In the genomic region with DNA sequence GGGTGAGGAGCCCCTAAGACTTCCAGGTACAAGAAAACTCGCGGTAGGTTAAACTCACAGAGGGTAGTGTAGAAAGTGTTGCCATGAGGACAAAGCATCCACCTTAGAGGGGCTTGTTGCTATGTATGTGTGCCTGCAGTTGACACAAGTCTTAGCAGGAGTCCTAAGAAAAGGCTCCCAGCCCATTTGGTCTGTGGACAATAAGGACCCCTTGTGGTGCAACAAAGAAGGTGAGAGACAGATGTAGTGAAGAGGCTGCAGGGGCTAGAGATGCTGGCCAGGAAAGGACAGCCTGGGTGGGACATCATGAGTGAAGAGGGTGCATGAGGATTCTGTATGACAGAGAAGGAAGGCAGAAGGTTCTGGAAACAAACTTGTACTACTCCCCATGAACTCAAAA, we compare ENCODE assay signal across 9 cellular contexts. TPM values are rescaled to one million over a fixed set of nuclear protein-coding genes. Genes with fewer than 3 reads are reported as not detected.
DNase-seq lines count a peak whose midpoint lies in the region; ATAC-seq and TF ChIP-seq lines count a peak whose summit lies in the region.
"Had no signal": no experiment of that assay in that cellular context is flagged by ENCODE, and none has a peak within 500 bp of the region (broad histone marks: within the 10 kb centered on the region; RNA-seq: fewer than 3 reads in every experiment).

No MANE protein-coding gene starts in this region.

- H3K4me1 Mint-ChIP-seq in nephron progenitor cell, result peaks cover 11% of the 10 kb centered on the region

- H3K36me3 Mint-ChIP-seq in nephron progenitor cell (ENCODE audit: low read depth), result peaks cover 8% of the 10 kb centered on the region

- peak; percentile 56 for TF ChIP-seq RAD21 in SK-N-SH (IDR thresholded peaks at IDR 0.05; ENCODE audit: low read length)

- POLR2A ChIA-PET in SK-N-SH (lab: Yijun Ruan, JAX), result no interaction called here

- H3K9me2 ChIP-seq in SK-N-SH, result no peaks in the 10 kb centered on the region

- H3K4me1 ChIP-seq in SK-N-SH (ENCODE audit: control insufficient read depth in 1 of 2, insufficient read depth in 2 of 2, low read depth in 1 of 2, low read length in 1 of 2), result peaks cover 0 to 22% of the 10 kb centered on the region in 2 experiments; a peak in 2 of 4 replicates

- no peak overlapping the region for H3K4me3 ChIP-seq in SK-N-SH (ENCODE audit: low read depth in 2 of 2, low read length in 1 of 2)
- H3K4me3 ChIP-seq: BLaER1 treated with 17β-estradiol and CSF1 and Interleukin-3, amounts not matched to agents 10 nM and 100 nM had no signal

- CTCF ChIA-PET in SK-N-SH (lab: Yijun Ruan, JAX), result interaction anchor here (1.2 to 2.2 kb wide), 11 partner anchors 9 to 104 kb away, joined by 3 to 11 read pairs (median 6); no protein-coding TSS in a partner anchor

- H4K20me1 ChIP-seq in SK-N-SH (ENCODE audit: insufficient read depth), result no peaks in the 10 kb centered on the region
- H4K20me1 ChIP-seq: BLaER1 treated with 17β-estradiol and CSF1 and Interleukin-3, amounts not matched to agents 10 nM and 100 nM had no signal

- no peaks in the 10 kb centered on the region for H3K79me2 ChIP-seq in SK-N-SH (ENCODE audit: insufficient read depth)

- H3K9ac ChIP-seq in SK-N-SH, result no peak overlapping the region
- H3K9ac ChIP-seq: BLaER1 treated with 17β-estradiol and CSF1 and Interleukin-3, amounts not matched to agents 10 nM and 100 nM had no signal

- no peaks in the 10 kb centered on the region for H3K9me3 ChIP-seq in SK-N-SH

- H3K9me3 Mint-ChIP-seq in nephron progenitor cell, result peaks cover 15% of the 10 kb centered on the region

- no peak overlapping the region for H3K4me3 Mint-ChIP-seq in nephron progenitor cell

- peaks cover 9% of the 10 kb centered on the region; the same call in 1 of the 2 replicates for H3K27me3 ChIP-seq in SK-N-SH (ENCODE audit: insufficient read depth)
- H3K27me3 ChIP-seq: BLaER1 treated with 17β-estradiol and CSF1 and Interleukin-3, amounts not matched to agents 10 nM and 100 nM had no signal

- no peak for TF ChIP-seq EP300 in SK-N-SH (IDR thresholded peaks at IDR 0.05; ENCODE audit: borderline replicate concordance in 1 of 2, low read depth in 1 of 2, low read length in 1 of 2)

- H3K36me3 ChIP-seq in SK-N-SH (replicated peaks in 1 of 2; ENCODE audit: control insufficient read depth in 1 of 2, insufficient read depth in 2 of 2, low read length in 1 of 2), result no peaks in the 10 kb centered on the region

- 84% methylated on average over 2 of the region's 2 CpGs for WGBS in SK-N-SH (ENCODE audit: low lambda C conversion rate)

- ATAC-seq in HG02678 (IDR thresholded peaks at IDR 0.05; ENCODE audit: unreplicated experiment) (peak; percentile 62), HG03442 (IDR thresholded peaks at IDR 0.05; ENCODE audit: unreplicated experiment) (no peak)

- H3F3A ChIP-seq in SK-N-SH (replicated peaks; ENCODE audit: insufficient read depth), result no peaks in the 10 kb centered on the region

- TF ChIP-seq CTCF in SK-N-SH (IDR thresholded peaks at IDR 0.05) (peak; percentile 33; the same call in 1 of the 2 replicates), nephron progenitor cell (IDR thresholded peaks at IDR 0.05) (peak; percentile 46)

- DNase-seq in NCI-H1694 (lab: John Stamatoyannopoulos, UW), result peak; percentile 1
- no peak for DNase-seq in NCI-H1694 treated with DMSO at 0.1 percent for 48 hours (lab: John Stamatoyannopoulos, UW)
- DNase-seq in SK-N-SH, result no peak
- peak; percentile 19 for DNase-seq in dermis blood vessel endothelial cell
- no peak for DNase-seq in nephron progenitor cell
- no peak for DNase-seq in hippocampal formation (lab: John Stamatoyannopoulos, UW)

- H3K4me2 ChIP-seq in SK-N-SH, result no peak overlapping the region

- H3K27ac ChIP-seq in SK-N-SH (ENCODE audit: low read depth in 2 of 2, low read length in 1 of 2), result no peak overlapping the region
- H3K27ac ChIP-seq: BLaER1 treated with 17β-estradiol and CSF1 and Interleukin-3, amounts not matched to agents 10 nM and 100 nM had no signal

- no peak overlapping the region for H2AFZ ChIP-seq in SK-N-SH (ENCODE audit: low read depth)

- H3K27ac Mint-ChIP-seq in nephron progenitor cell, result no peak overlapping the region

- peaks cover 4% of the 10 kb centered on the region for H3K27me3 Mint-ChIP-seq in nephron progenitor cell (ENCODE audit: low read depth, poor library complexity)

TF ChIP-seq in SK-N-SH, 30 proteins besides CTCF, POLR2A, EP300 and RAD21:
- TF ChIP-seq SMC3 (IDR thresholded peaks at IDR 0.05; ENCODE audit: low read depth, low read length) (0 out of 2 replicates have a peak, but pooled peaks have one; percentile 16), NFIC (IDR thresholded peaks at IDR 0.05; ENCODE audit: borderline replicate concordance) (no peak)
- TF ChIP-seq, protein P1, sequence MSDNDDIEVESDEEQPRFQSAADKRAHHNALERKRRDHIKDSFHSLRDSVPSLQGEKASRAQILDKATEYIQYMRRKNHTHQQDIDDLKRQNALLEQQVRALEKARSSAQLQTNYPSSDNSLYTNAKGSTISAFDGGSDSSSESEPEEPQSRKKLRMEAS (IDR thresholded peaks at IDR 0.05; ENCODE audit: low read depth), result no peak
- TF ChIP-seq, protein P2, sequence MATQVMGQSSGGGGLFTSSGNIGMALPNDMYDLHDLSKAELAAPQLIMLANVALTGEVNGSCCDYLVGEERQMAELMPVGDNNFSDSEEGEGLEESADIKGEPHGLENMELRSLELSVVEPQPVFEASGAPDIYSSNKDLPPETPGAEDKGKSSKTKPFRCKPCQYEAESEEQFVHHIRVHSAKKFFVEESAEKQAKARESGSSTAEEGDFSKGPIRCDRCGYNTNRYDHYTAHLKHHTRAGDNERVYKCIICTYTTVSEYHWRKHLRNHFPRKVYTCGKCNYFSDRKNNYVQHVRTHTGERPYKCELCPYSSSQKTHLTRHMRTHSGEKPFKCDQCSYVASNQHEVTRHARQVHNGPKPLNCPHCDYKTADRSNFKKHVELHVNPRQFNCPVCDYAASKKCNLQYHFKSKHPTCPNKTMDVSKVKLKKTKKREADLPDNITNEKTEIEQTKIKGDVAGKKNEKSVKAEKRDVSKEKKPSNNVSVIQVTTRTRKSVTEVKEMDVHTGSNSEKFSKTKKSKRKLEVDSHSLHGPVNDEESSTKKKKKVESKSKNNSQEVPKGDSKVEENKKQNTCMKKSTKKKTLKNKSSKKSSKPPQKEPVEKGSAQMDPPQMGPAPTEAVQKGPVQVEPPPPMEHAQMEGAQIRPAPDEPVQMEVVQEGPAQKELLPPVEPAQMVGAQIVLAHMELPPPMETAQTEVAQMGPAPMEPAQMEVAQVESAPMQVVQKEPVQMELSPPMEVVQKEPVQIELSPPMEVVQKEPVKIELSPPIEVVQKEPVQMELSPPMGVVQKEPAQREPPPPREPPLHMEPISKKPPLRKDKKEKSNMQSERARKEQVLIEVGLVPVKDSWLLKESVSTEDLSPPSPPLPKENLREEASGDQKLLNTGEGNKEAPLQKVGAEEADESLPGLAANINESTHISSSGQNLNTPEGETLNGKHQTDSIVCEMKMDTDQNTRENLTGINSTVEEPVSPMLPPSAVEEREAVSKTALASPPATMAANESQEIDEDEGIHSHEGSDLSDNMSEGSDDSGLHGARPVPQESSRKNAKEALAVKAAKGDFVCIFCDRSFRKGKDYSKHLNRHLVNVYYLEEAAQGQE (IDR thresholded peaks at IDR 0.05; ENCODE audit: low read depth, low read length), result no peak

RNA-seq across cellular contexts. Expression of a gene that starts 36.3 kb away (rescaled TPM):
- polyA plus RNA-seq in SK-N-SH (2012; rRNA removed), result not detected in 2 replicates
- polyA plus RNA-seq in SK-N-SH (2012; cell fraction: cytosol; rRNA removed), result not detected in 2 replicates
- polyA plus RNA-seq in SK-N-SH (2012; cell fraction: nucleus; rRNA removed), result not detected in 2 replicates
- total RNA-seq in dermis blood vessel endothelial cell, result not detected in 2 replicates

RNA-seq across cellular contexts. Expression of a gene that starts 38.0 kb away (rescaled TPM):
- not detected in 2 replicates for polyA plus RNA-seq in SK-N-SH (2012; rRNA removed)
- not detected in 2 replicates for polyA plus RNA-seq in SK-N-SH (2012; cell fraction: cytosol; rRNA removed)
- polyA plus RNA-seq in SK-N-SH (2012; cell fraction: nucleus; rRNA removed), result 0.07 TPM in 1 of 2 replicates, not detected in the other
- not detected in 2 replicates for total RNA-seq in dermis blood vessel endothelial cell

RNA-seq across cellular contexts. Expression of a gene that starts 56.8 kb away (rescaled TPM):
- polyA plus RNA-seq in SK-N-SH (2012; rRNA removed), result not detected in 2 replicates
- polyA plus RNA-seq in SK-N-SH (2012; cell fraction: cytosol; rRNA removed), result not detected in 2 replicates
- not detected in 2 replicates for polyA plus RNA-seq in SK-N-SH (2012; cell fraction: nucleus; rRNA removed)
- total RNA-seq in dermis blood vessel endothelial cell, result not detected in 2 replicates

Comparison
In these comparisons a context has a peak if more than half of its experiments do, and no peak if none do; other contexts are left out.
1. DNase-seq: peak in NCI-H1694 (single experiment) and dermis blood vessel endothelial cell (single experiment); none in NCI-H1694 treated with DMSO at 0.1 percent for 48 hours (single experiment), SK-N-SH (single experiment), nephron progenitor cell (single experiment) and hippocampal formation (0 of 2).